In genomic region chr20:64051033-64051452, GRCh38 we compare ENCODE assay signal across 1 cellular context.
TF ChIP-seq lines count a peak whose summit lies in the region.

No MANE protein-coding gene starts in this region.

TF ChIP-seq in H1, 55 proteins besides CTCF, POLR2A, EP300 and RAD21:
- TF ChIP-seq, protein P1, sequence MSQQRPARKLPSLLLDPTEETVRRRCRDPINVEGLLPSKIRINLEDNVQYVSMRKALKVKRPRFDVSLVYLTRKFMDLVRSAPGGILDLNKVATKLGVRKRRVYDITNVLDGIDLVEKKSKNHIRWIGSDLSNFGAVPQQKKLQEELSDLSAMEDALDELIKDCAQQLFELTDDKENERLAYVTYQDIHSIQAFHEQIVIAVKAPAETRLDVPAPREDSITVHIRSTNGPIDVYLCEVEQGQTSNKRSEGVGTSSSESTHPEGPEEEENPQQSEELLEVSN (IDR thresholded peaks at IDR 0.05): no peak
- TF ChIP-seq JUND (IDR thresholded peaks at IDR 0.05; ENCODE audit: low read length): no peak
- no peak for TF ChIP-seq CHD1 (IDR thresholded peaks at IDR 0.05; ENCODE audit: low read depth, low read length)
- no peak for TF ChIP-seq SIRT6 (IDR thresholded peaks at IDR 0.05; ENCODE audit: low read length)
- TF ChIP-seq RBBP5 (IDR thresholded peaks at IDR 0.05; ENCODE audit: borderline replicate concordance, low read depth, low read length): no peak
- no peak for TF ChIP-seq JUN (IDR thresholded peaks at IDR 0.05; ENCODE audit: low read depth, low read length)
- no peak for TF ChIP-seq EZH2 (IDR thresholded peaks at IDR 0.05; ENCODE audit: low read depth, low read length, severe bottlenecking)
- TF ChIP-seq ATF2 (IDR thresholded peaks at IDR 0.05; ENCODE audit: low read length): no peak
- no peak for TF ChIP-seq GABPA (IDR thresholded peaks at IDR 0.05; ENCODE audit: borderline replicate concordance, insufficient read depth, low read length)
- no peak for TF ChIP-seq MAFK (IDR thresholded peaks at IDR 0.05; ENCODE audit: low read depth, low read length)
- TF ChIP-seq ASH2L (IDR thresholded peaks at IDR 0.05; ENCODE audit: low read length): no peak
- no peak for TF ChIP-seq RFX5 (IDR thresholded peaks at IDR 0.05; ENCODE audit: borderline replicate concordance, low read depth, low read length)
- TF ChIP-seq, protein P2, sequence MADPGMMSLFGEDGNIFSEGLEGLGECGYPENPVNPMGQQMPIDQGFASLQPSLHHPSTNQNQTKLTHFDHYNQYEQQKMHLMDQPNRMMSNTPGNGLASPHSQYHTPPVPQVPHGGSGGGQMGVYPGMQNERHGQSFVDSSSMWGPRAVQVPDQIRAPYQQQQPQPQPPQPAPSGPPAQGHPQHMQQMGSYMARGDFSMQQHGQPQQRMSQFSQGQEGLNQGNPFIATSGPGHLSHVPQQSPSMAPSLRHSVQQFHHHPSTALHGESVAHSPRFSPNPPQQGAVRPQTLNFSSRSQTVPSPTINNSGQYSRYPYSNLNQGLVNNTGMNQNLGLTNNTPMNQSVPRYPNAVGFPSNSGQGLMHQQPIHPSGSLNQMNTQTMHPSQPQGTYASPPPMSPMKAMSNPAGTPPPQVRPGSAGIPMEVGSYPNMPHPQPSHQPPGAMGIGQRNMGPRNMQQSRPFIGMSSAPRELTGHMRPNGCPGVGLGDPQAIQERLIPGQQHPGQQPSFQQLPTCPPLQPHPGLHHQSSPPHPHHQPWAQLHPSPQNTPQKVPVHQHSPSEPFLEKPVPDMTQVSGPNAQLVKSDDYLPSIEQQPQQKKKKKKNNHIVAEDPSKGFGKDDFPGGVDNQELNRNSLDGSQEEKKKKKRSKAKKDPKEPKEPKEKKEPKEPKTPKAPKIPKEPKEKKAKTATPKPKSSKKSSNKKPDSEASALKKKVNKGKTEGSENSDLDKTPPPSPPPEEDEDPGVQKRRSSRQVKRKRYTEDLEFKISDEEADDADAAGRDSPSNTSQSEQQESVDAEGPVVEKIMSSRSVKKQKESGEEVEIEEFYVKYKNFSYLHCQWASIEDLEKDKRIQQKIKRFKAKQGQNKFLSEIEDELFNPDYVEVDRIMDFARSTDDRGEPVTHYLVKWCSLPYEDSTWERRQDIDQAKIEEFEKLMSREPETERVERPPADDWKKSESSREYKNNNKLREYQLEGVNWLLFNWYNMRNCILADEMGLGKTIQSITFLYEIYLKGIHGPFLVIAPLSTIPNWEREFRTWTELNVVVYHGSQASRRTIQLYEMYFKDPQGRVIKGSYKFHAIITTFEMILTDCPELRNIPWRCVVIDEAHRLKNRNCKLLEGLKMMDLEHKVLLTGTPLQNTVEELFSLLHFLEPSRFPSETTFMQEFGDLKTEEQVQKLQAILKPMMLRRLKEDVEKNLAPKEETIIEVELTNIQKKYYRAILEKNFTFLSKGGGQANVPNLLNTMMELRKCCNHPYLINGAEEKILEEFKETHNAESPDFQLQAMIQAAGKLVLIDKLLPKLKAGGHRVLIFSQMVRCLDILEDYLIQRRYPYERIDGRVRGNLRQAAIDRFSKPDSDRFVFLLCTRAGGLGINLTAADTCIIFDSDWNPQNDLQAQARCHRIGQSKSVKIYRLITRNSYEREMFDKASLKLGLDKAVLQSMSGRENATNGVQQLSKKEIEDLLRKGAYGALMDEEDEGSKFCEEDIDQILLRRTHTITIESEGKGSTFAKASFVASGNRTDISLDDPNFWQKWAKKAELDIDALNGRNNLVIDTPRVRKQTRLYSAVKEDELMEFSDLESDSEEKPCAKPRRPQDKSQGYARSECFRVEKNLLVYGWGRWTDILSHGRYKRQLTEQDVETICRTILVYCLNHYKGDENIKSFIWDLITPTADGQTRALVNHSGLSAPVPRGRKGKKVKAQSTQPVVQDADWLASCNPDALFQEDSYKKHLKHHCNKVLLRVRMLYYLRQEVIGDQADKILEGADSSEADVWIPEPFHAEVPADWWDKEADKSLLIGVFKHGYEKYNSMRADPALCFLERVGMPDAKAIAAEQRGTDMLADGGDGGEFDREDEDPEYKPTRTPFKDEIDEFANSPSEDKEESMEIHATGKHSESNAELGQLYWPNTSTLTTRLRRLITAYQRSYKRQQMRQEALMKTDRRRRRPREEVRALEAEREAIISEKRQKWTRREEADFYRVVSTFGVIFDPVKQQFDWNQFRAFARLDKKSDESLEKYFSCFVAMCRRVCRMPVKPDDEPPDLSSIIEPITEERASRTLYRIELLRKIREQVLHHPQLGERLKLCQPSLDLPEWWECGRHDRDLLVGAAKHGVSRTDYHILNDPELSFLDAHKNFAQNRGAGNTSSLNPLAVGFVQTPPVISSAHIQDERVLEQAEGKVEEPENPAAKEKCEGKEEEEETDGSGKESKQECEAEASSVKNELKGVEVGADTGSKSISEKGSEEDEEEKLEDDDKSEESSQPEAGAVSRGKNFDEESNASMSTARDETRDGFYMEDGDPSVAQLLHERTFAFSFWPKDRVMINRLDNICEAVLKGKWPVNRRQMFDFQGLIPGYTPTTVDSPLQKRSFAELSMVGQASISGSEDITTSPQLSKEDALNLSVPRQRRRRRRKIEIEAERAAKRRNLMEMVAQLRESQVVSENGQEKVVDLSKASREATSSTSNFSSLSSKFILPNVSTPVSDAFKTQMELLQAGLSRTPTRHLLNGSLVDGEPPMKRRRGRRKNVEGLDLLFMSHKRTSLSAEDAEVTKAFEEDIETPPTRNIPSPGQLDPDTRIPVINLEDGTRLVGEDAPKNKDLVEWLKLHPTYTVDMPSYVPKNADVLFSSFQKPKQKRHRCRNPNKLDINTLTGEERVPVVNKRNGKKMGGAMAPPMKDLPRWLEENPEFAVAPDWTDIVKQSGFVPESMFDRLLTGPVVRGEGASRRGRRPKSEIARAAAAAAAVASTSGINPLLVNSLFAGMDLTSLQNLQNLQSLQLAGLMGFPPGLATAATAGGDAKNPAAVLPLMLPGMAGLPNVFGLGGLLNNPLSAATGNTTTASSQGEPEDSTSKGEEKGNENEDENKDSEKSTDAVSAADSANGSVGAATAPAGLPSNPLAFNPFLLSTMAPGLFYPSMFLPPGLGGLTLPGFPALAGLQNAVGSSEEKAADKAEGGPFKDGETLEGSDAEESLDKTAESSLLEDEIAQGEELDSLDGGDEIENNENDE (IDR thresholded peaks at IDR 0.05; ENCODE audit: insufficient replicate concordance, low read length): no peak
- no peak for TF ChIP-seq SUZ12 (IDR thresholded peaks at IDR 0.05; ENCODE audit: low read length)
- TF ChIP-seq YY1 (IDR thresholded peaks at IDR 0.05; ENCODE audit: low read depth, low read length): no peak
- no peak for TF ChIP-seq POU5F1 (IDR thresholded peaks at IDR 0.05; ENCODE audit: low read depth, low read length)
- no peak for TF ChIP-seq SIX5 (IDR thresholded peaks at IDR 0.05; ENCODE audit: low read depth, low read length)
- no peak for TF ChIP-seq KDM4A (IDR thresholded peaks at IDR 0.05; ENCODE audit: low read depth, low read length, severe bottlenecking)
